In the genomic region with DNA sequence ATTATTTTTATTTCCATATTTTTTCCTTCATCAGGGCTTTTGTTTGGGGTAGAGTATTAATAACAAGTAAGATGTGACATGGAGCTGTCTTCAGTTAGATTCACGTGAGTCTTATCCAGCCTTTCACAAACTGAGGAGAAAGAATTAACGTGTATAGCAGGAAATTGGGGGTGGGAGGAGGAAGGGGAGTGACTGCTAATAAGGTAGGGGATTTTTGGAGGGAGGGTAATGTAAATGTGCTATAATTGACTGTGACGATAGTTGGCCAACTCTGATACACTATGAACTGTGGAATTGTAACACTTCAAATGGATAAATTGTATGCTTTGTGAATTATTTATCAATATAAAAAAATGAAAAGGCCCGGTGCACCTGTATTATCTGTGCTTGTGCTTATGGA, we compare ENCODE assay signal across 24 cellular contexts.
"Had no signal": no experiment of that assay in that cellular context is flagged by ENCODE, and none has a peak within 500 bp of the region (broad histone marks: within the 10 kb centered on the region; RNA-seq: fewer than 3 reads in every experiment).

No MANE protein-coding gene starts in this region.

- ATAC-seq: esophagus mucosa, gastroesophageal sphincter, heart left ventricle, left lobe of liver had no signal

- H3K4me3 ChIP-seq: gastroesophageal sphincter, heart left ventricle, lung, tibial nerve had no signal

- H3K9me3 ChIP-seq: gastroesophageal sphincter, heart left ventricle, tibial nerve had no signal

- H3K27ac Mint-ChIP-seq: activated B cell treated with CpG ODN at 0.5 μM for 24 hours; activated CD4-positive, alpha-beta T cell treated with anti-CD3 and anti-CD28 coated beads, Interleukin-2, amount 10 ng/mL, durations not matched to agents 24 days and 14 days; activated T-helper 1 cell treated with anti-CD3 and anti-CD28 coated beads, Interleukin-12 subunit alpha, Interleukin-12 subunit beta, Interleukin-2, Interleukin-4 antibody, amounts not matched to agents 30 ng/mL and 10 ng/mL and 1 ng/mL, durations not matched to agents 14 hours and 24 hours and 36 hours; mesothelial cell of epicardium; T-helper 2 cell treated with Interferon-gamma antibody and Interleukin-4, amounts not matched to agents 5 μg/mL and 100 μg/mL, for 36 hours had no signal

- H3K9me3 Mint-ChIP-seq: activated B cell treated with CpG ODN at 0.5 μM for 24 hours; activated CD4-positive, alpha-beta T cell treated with anti-CD3 and anti-CD28 coated beads, Interleukin-2, amount 10 ng/mL, durations not matched to agents 24 days and 14 days; activated T-helper 1 cell treated with anti-CD3 and anti-CD28 coated beads, Interleukin-12 subunit alpha, Interleukin-12 subunit beta, Interleukin-2, Interleukin-4 antibody, amounts not matched to agents 30 ng/mL and 10 ng/mL and 1 ng/mL, durations not matched to agents 14 hours and 24 hours and 36 hours; mesothelial cell of epicardium; neural crest cell; T-helper 2 cell treated with Interferon-gamma antibody and Interleukin-4, amounts not matched to agents 5 μg/mL and 100 μg/mL, for 36 hours had no signal

- H3K27ac ChIP-seq: gastroesophageal sphincter, heart left ventricle, tibial nerve had no signal

- DNase-seq: activated B cell treated with CpG ODN at 0.5 μM for 24 hours; activated CD4-positive, alpha-beta T cell treated with anti-CD3 and anti-CD28 coated beads, Interleukin-2, amount 10 ng/mL, durations not matched to agents 24 days and 14 days; activated naive CD4-positive, alpha-beta T cell; cerebellar nuclear complex; effector CD4-positive, alpha-beta T cell; heart left ventricle; kidney; retina; stimulated activated CD4-positive, alpha-beta T cell treated with anti-CD3 and anti-CD28 coated beads, Interleukin-12 subunit alpha, Interleukin-12 subunit beta, amount 100 ng/mL, for 4 hours; stimulated activated CD4-positive, alpha-beta T cell treated with anti-CD3 and anti-CD28 coated beads, Interleukin-1b, Interleukin-23, amount 100 ng/mL, for 48 hours; stimulated activated CD8-positive, alpha-beta memory T cell treated with anti-CD3 and anti-CD28 coated beads, Interleukin-4, amount 100 ng/mL, for 48 hours; stimulated activated naive CD4-positive, alpha-beta T cell treated with Interleukin-2 at 50 U/mL for 16 hours; SW 1271 had no signal

- FAIRE-seq: bronchial epithelial cell, kidney, urothelium cell line had no signal

- H3K4me3 Mint-ChIP-seq: activated B cell treated with CpG ODN at 0.5 μM for 24 hours; activated CD4-positive, alpha-beta T cell treated with anti-CD3 and anti-CD28 coated beads, Interleukin-2, amount 10 ng/mL, durations not matched to agents 24 days and 14 days; activated T-helper 1 cell treated with anti-CD3 and anti-CD28 coated beads, Interleukin-12 subunit alpha, Interleukin-12 subunit beta, Interleukin-2, Interleukin-4 antibody, amounts not matched to agents 30 ng/mL and 10 ng/mL and 1 ng/mL, durations not matched to agents 14 hours and 24 hours and 36 hours; mesothelial cell of epicardium; neural crest cell; T-helper 2 cell treated with Interferon-gamma antibody and Interleukin-4, amounts not matched to agents 5 μg/mL and 100 μg/mL, for 36 hours had no signal

- H3K27me3 ChIP-seq: gastroesophageal sphincter, heart left ventricle, tibial nerve had no signal

- H3K4me1 Mint-ChIP-seq: mesothelial cell of epicardium had no signal

- H3K27me3 Mint-ChIP-seq: activated B cell treated with CpG ODN at 0.5 μM for 24 hours; activated CD4-positive, alpha-beta T cell treated with anti-CD3 and anti-CD28 coated beads, Interleukin-2, amount 10 ng/mL, durations not matched to agents 24 days and 14 days had no signal

- H3K4me1 ChIP-seq: gastroesophageal sphincter, heart left ventricle, tibial nerve had no signal
